ENCODE assay signal across 9 cellular contexts in the genomic region with DNA sequence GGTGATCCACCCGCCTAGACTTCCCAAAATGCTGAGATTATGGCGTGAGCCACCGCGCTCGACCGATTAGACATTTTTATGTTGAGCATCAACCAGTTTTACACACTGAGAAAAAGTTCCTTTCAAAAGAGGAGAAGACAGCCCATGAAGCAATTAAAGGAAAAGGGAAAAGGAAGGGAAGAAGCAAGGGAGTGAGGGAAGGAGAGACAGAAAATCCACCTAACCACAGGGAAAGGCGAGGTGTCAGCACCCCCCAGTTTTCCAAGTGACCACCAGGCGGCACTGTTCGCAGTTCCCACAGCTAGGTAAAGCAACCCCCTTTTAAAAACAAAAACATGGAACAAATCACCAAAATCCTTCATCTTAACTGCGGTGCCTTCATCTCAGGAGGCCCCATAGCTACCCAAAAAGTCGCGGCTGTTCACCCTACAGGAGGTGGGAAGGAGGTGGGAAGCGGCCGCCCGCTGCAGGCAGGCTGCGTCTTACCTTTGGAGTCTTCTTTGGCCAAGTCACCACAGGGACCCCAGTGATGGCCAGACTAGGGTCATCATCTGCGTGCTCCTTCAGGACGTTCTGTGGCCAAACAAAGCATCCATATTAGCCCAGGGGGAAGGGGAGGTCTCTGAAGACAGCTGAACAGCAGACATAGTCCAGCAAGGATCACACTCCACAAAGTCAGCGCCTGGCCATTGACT.
A peak's percentile ranks its signal among the peaks of the same experiment; 100 is the strongest.
DNase-seq lines count a peak whose midpoint lies in the region; ATAC-seq and TF ChIP-seq lines count a peak whose summit lies in the region.
"Had no signal": no experiment of that assay in that cellular context is flagged by ENCODE, and none has a peak within 500 bp of the region (broad histone marks: within the 10 kb centered on the region; RNA-seq: fewer than 3 reads in every experiment).

No MANE protein-coding gene starts in this region.

- no peak for TF ChIP-seq POLR2A in spleen (IDR thresholded peaks at IDR 0.05)

- no peak overlapping the region for H3K4me3 ChIP-seq in spleen

- peak; percentile 87 for TF ChIP-seq CTCF in glutamatergic neuron (IDR thresholded peaks at IDR 0.05; ENCODE audit: partially characterized antibody, unreplicated experiment)
- TF ChIP-seq CTCF in spleen (IDR thresholded peaks at IDR 0.05 in 8 of 11, conservative IDR thresholded peaks at IDR 0.05 in 3 of 11) = peak; percentile 45 to 84 (median 80)

- no peaks in the 10 kb centered on the region for H3K36me3 Mint-ChIP-seq in glutamatergic neuron (ENCODE audit: unreplicated experiment)

- H3K27me3 ChIP-seq in spleen (replicated peaks in 1 of 7) = no peaks in the 10 kb centered on the region

- WGBS in spleen, 5 donors = 76 to 84% (median 79%) methylated on average over 19 of the region's 19 CpGs

- no peak overlapping the region for H3K27ac Mint-ChIP-seq in glutamatergic neuron (ENCODE audit: unreplicated experiment)

- H3K36me3 ChIP-seq in spleen = peaks cover 0 to 19% (median 0%) of the 10 kb centered on the region in 6 donors

- no peaks in the 10 kb centered on the region for H3K9me3 ChIP-seq in spleen

- H3K4me1 ChIP-seq in spleen = peaks cover 0 to 46% (median 23%) of the 10 kb centered on the region in 6 donors

- H3K9me3 Mint-ChIP-seq in glutamatergic neuron (ENCODE audit: unreplicated experiment) = peaks cover 3% of the 10 kb centered on the region

- H3K4me3 Mint-ChIP-seq in glutamatergic neuron (ENCODE audit: unreplicated experiment) = no peak overlapping the region

- intact Hi-C loops in spleen (cut with DNase I; ENCODE audit: low total_unique reads) = loop anchor here (10.0 kb wide), 1 partner anchor 131 kb away; a partner anchor contains a TSS

- H3K27ac ChIP-seq in spleen = no peak overlapping the region
- H3K27ac ChIP-seq: epithelial cell of prostate had no signal

- DNase-seq in NCI-H2196 (lab: John Stamatoyannopoulos, UW; ENCODE audit: unreplicated experiment) (peak; percentile 20), NCI-H2196 treated with DMSO at 0.1 percent for 48 hours (lab: John Stamatoyannopoulos, UW; ENCODE audit: unreplicated experiment) (no peak), RPMI7951 (ENCODE audit: low read depth) (peak; percentile 18), glutamatergic neuron (peak; percentile 80), spleen (peak; percentile 84)
- DNase-seq in activated effector memory CD4-positive, alpha-beta T cell treated with anti-CD3 and anti-CD28 coated beads, Interleukin-2, amount 50 U/mL, for 16 hours = peak; percentile 87

- H3K4me1 Mint-ChIP-seq in glutamatergic neuron (ENCODE audit: low read depth, unreplicated experiment) = peaks cover 2% of the 10 kb centered on the region

- ATAC-seq in HG03196 (IDR thresholded peaks at IDR 0.05; ENCODE audit: unreplicated experiment) (no peak), GM19467 (IDR thresholded peaks at IDR 0.05; ENCODE audit: unreplicated experiment) (no peak)

- H3K27me3 Mint-ChIP-seq in glutamatergic neuron (ENCODE audit: unreplicated experiment) = peaks cover 5% of the 10 kb centered on the region
